25 cellular contexts compared by ENCODE assay signal in the genomic region with DNA sequence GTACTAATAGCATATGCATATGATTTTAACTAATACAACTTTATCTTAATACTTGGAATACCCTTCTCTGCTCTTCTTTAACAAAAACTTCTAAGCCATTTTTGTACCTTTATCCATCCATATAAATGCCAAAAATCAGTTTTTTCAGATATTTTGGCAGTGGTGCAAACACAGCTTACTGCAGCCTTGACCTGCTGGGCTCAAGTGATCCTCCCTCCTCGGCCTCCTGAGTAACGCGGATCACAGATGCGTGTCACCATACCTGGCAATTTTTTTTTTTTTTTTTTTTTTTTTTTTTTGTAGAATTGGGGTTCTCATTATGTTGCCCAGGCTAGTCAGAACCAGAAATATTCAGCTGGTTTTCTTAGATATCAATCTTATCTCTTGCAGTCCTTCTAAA. TPM values are rescaled to one million over a fixed set of nuclear protein-coding genes. Genes with fewer than 3 reads are reported as not detected.
DNase-seq lines count a peak whose midpoint lies in the region; ATAC-seq, FAIRE-seq and TF ChIP-seq lines count a peak whose summit lies in the region.
"Had no signal": no experiment of that assay in that cellular context is flagged by ENCODE, and none has a peak within 500 bp of the region (broad histone marks: within the 10 kb centered on the region; RNA-seq: fewer than 3 reads in every experiment).

No MANE protein-coding gene starts in this region.

- TF ChIP-seq CTCF in HepG2 (CRISPR knock-in tag; IDR thresholded peaks at IDR 0.05) (no peak), right lobe of liver (IDR thresholded peaks at IDR 0.05) (no peak), K562 (IDR thresholded peaks at IDR 0.05 in 2 of 3, conservative IDR thresholded peaks at IDR 0.05 in 1 of 3; ENCODE audit: insufficient read depth in 2 of 3, low read depth in 1 of 3, low read length in 3 of 3) (no peak), gastrocnemius medialis (IDR thresholded peaks at IDR 0.05 in 4 of 5, conservative IDR thresholded peaks at IDR 0.05 in 1 of 5) (no peak)
- TF ChIP-seq CTCF in CD8-positive, alpha-beta T cell (IDR thresholded peaks at IDR 0.05), result no peak

- ATAC-seq in HepG2, result no peak
- no peak for ATAC-seq in right lobe of liver
- no peak for ATAC-seq in K562
- no peak for ATAC-seq in gastrocnemius medialis
- no peak for ATAC-seq in GM18909 (IDR thresholded peaks at IDR 0.05; ENCODE audit: poor library complexity, unreplicated experiment)
- no peak for ATAC-seq in CD8-positive, alpha-beta T cell
- ATAC-seq: A549 had no signal

- POLR2A ChIA-PET in HepG2 (lab: Yijun Ruan, JAX) (no interaction called here), K562 (lab: Yijun Ruan, JAX) (no interaction called here)
- POLR2A ChIA-PET in CD8-positive, alpha-beta T cell (lab: Charles Lee), result no interaction called here

- H2AFZ ChIP-seq in HepG2 (ENCODE audit: low read length), result no peak overlapping the region
- no peak overlapping the region for H2AFZ ChIP-seq in K562 (ENCODE audit: low read depth, low read length)

- H3K4me1 Mint-ChIP-seq in CD8-positive, alpha-beta T cell (ENCODE audit: low read depth), result peaks cover 9% of the 10 kb centered on the region

- TF ChIP-seq POLR2A in HepG2 (IDR thresholded peaks at IDR 0.05; ENCODE audit: insufficient read depth in 1 of 2, low read depth in 2 of 2, low read length in 2 of 2) (no peak), right lobe of liver (IDR thresholded peaks at IDR 0.05) (no peak), K562 (conservative IDR thresholded peaks at IDR 0.05) (no peak), gastrocnemius medialis (IDR thresholded peaks at IDR 0.05) (no peak)

- CTCF ChIA-PET in HepG2 (lab: Yijun Ruan, JAX; ENCODE audit: low intra/inter-chr PET ratio, low total read pairs) (no interaction called here), K562 (lab: Yijun Ruan, JAX; ENCODE audit: low intra/inter-chr PET ratio) (no interaction called here)
- CTCF ChIA-PET in CD8-positive, alpha-beta T cell (lab: Charles Lee), result interaction anchor here (1.4 kb wide), 1 partner anchor 107 kb away, joined by 3 read pairs; no protein-coding TSS in a partner anchor

- peaks cover 5% of the 10 kb centered on the region for H3K36me3 Mint-ChIP-seq in CD8-positive, alpha-beta T cell

- intact Hi-C loops in HepG2 (cut with micrococcal nuclease; ENCODE audit: unreplicated experiment), result no loop called here
- intact Hi-C loops in right lobe of liver (cut with DNase I), result no loop called here
- intact Hi-C loops in K562 (cut with micrococcal nuclease), result no loop called here
- intact Hi-C loops in gastrocnemius medialis (cut with DNase I; ENCODE audit: low total_unique reads), result no loop called here
- intact Hi-C loops in CD8-positive, alpha-beta T cell (cut with DNase I, micrococcal nuclease), result no loop called here

- H3K4me1 ChIP-seq in HepG2 (ENCODE audit: insufficient read depth, low read length), result peaks cover 27% of the 10 kb centered on the region
- peaks cover 0 to 33% (median 15%) of the 10 kb centered on the region in 4 donors for H3K4me1 ChIP-seq in right lobe of liver
- H3K4me1 ChIP-seq in K562 (replicated peaks in 1 of 2; ENCODE audit: control insufficient read depth in 2 of 2, insufficient read depth in 2 of 2, low read length in 2 of 2), result peaks cover 15 to 38% of the 10 kb centered on the region in 2 experiments
- H3K4me1 ChIP-seq in gastrocnemius medialis, result peaks cover 68 to 74% of the 10 kb centered on the region in 2 donors
- no peaks in the 10 kb centered on the region for H3K4me1 ChIP-seq in CD8-positive, alpha-beta T cell (ENCODE audit: insufficient read depth, low read length)
- H3K4me1 ChIP-seq: BE2C had no signal

- peaks cover 3% of the 10 kb centered on the region for H3K9me1 ChIP-seq in K562 (ENCODE audit: control insufficient read depth, insufficient read depth, low read length)

- TF ChIP-seq RAD21 in HepG2 (CRISPR knock-in tag; IDR thresholded peaks at IDR 0.05) (no peak), K562 (CRISPR knock-in tag; conservative IDR thresholded peaks at IDR 0.05 in 1 of 2, IDR thresholded peaks at IDR 0.05 in 1 of 2) (no peak)

- no peak overlapping the region for H3K27ac Mint-ChIP-seq in CD8-positive, alpha-beta T cell
- H3K27ac Mint-ChIP-seq: CD4-positive, alpha-beta T cell had no signal

- TF ChIP-seq EP300 in HepG2 (IDR thresholded peaks at IDR 0.05; ENCODE audit: low read depth in 2 of 2, low read length in 2 of 2) (no peak), HepG2 (CRISPR knock-in tag; IDR thresholded peaks at IDR 0.05; ENCODE audit: borderline replicate concordance) (no peak), K562 (IDR thresholded peaks at IDR 0.05; ENCODE audit: low read length) (no peak)

- H3K9me3 ChIP-seq in HepG2 (ENCODE audit: low read length) (no peaks in the 10 kb centered on the region), right lobe of liver (no peaks in the 10 kb centered on the region), K562 (replicated peaks; ENCODE audit: control insufficient read depth, insufficient read depth, low read depth, low read length) (no peaks in the 10 kb centered on the region), gastrocnemius medialis (no peaks in the 10 kb centered on the region)
- H3K9me3 ChIP-seq in CD8-positive, alpha-beta T cell (ENCODE audit: low read length), result no peaks in the 10 kb centered on the region
- H3K9me3 ChIP-seq: A549; BE2C; BLaER1 treated with 17β-estradiol and CSF1 and Interleukin-3, amounts not matched to agents 10 nM and 100 nM had no signal

- in situ Hi-C loops in HepG2 (cut with HindIII; ENCODE audit: extremely low pct_ligation_motif_present, low pct_unique_long_range_greater_than_20kb) (no loop called here), K562 (cut with MboI) (no loop called here), gastrocnemius medialis (cut with MboI; ENCODE audit: low sequenced_read_pairs in 4 of 4) (no loop called here)

- H4K20me1 ChIP-seq in HepG2 (ENCODE audit: insufficient read depth, low read length) (peaks cover 3% of the 10 kb centered on the region; the same call in 1 of the 2 replicates), K562 (replicated peaks; ENCODE audit: control insufficient read depth, insufficient read depth, low read length) (no peaks in the 10 kb centered on the region)

- H3K27me3 ChIP-seq in HepG2 (ENCODE audit: control insufficient read depth in 1 of 2, insufficient read depth in 2 of 2, low read length in 2 of 2) (no peaks in the 10 kb centered on the region), right lobe of liver (no peaks in the 10 kb centered on the region), K562 (ENCODE audit: control insufficient read depth in 2 of 2, insufficient read depth in 2 of 2, low read length in 2 of 2) (no peaks in the 10 kb centered on the region), gastrocnemius medialis (no peaks in the 10 kb centered on the region)
- no peaks in the 10 kb centered on the region for H3K27me3 ChIP-seq in CD8-positive, alpha-beta T cell (ENCODE audit: insufficient read depth, low read length)
- H3K27me3 ChIP-seq: BE2C; BLaER1 treated with 17β-estradiol and CSF1 and Interleukin-3, amounts not matched to agents 10 nM and 100 nM had no signal

- DNase-seq in HepG2 (ENCODE audit: low spot score) (no peak), right lobe of liver (no peak), K562 (ENCODE audit: extremely low read depth in 1 of 4, low spot score in 3 of 4) (no peak), gastrocnemius medialis (no peak), HuH-7.5 (ENCODE audit: low spot score) (no peak)
- no peak for DNase-seq in CD8-positive, alpha-beta T cell
- DNase-seq: 8988T; ACHN; AML-193; BE2C; Calu3; CD4-positive, alpha-beta T cell; COR-L47; DMS53; DMS79 treated with DMSO at 0.1 percent for 48 hours; GF-D8; GOT3; H7; HCEC 1CT had no signal

- WGBS in HepG2 (ENCODE audit: low lambda C conversion rate), result over 99% methylated on average over 4 of the region's 4 CpGs
- WGBS in right lobe of liver (ENCODE audit: insufficient coverage, low coverage, low lambda C conversion rate, missing lambda C conversion rate), result 98% methylated on average over 4 of the region's 4 CpGs
- WGBS in K562 (ENCODE audit: insufficient coverage, low coverage, missing lambda C conversion rate), result 92% methylated on average over 4 of the region's 4 CpGs

- no peak overlapping the region for H3K27ac ChIP-seq in HepG2 (ENCODE audit: extremely low read length, insufficient read depth, low read length)
- no peak overlapping the region for H3K27ac ChIP-seq in right lobe of liver
- no peak overlapping the region for H3K27ac ChIP-seq in K562 (ENCODE audit: extremely low read depth, low read depth, low read length)
- peak overlapping the region; percentile 80 to 90 (median 88) for H3K27ac ChIP-seq in gastrocnemius medialis
- H3K27ac ChIP-seq in CD8-positive, alpha-beta T cell (ENCODE audit: low read depth, low read length), result no peak overlapping the region
- H3K27ac ChIP-seq: A549; BLaER1 treated with 17β-estradiol and CSF1 and Interleukin-3, amounts not matched to agents 10 nM and 100 nM had no signal

- no peaks in the 10 kb centered on the region for H3K27me3 Mint-ChIP-seq in CD8-positive, alpha-beta T cell (ENCODE audit: low read depth)
- H3K27me3 Mint-ChIP-seq: CD4-positive, alpha-beta T cell had no signal

- FAIRE-seq in HepG2 (lab: Jason Lieb, UNC) (no peak), K562 (lab: Jason Lieb, UNC) (no peak)
- FAIRE-seq: A549, GM12891, GM18507 had no signal

- H3K4me3 Mint-ChIP-seq in CD8-positive, alpha-beta T cell, result no peak overlapping the region
- H3K4me3 Mint-ChIP-seq: CD14-positive monocyte; CD4-positive, alpha-beta T cell had no signal

- H3K4me2 ChIP-seq in HepG2 (ENCODE audit: low read depth, low read length), result no peak overlapping the region
- H3K4me2 ChIP-seq in K562 (ENCODE audit: insufficient read depth, low read length), result no peak overlapping the region
- H3K4me2 ChIP-seq: A549 had no signal

- H3K36me3 ChIP-seq in HepG2 (replicated peaks in 1 of 2; ENCODE audit: control insufficient read depth in 1 of 2, insufficient read depth in 2 of 2, low read length in 2 of 2) (peaks cover 0 to 6% of the 10 kb centered on the region in 2 experiments; a peak in 2 of 5 replicates), right lobe of liver (no peaks in the 10 kb centered on the region), K562 (ENCODE audit: control insufficient read depth, insufficient read depth, low read length) (peaks cover 22% of the 10 kb centered on the region; the same call in 2 of the 3 replicates), gastrocnemius medialis (no peaks in the 10 kb centered on the region)
- H3K36me3 ChIP-seq in CD8-positive, alpha-beta T cell (ENCODE audit: insufficient read depth, low read length), result no peaks in the 10 kb centered on the region
- H3K36me3 ChIP-seq: BE2C had no signal

- H3K4me3 ChIP-seq in HepG2 (replicated peaks in 1 of 3; ENCODE audit: insufficient read depth in 1 of 3, low read depth in 2 of 3, low read length in 3 of 3) (no peak overlapping the region), right lobe of liver (no peak overlapping the region), K562 (no peak overlapping the region), gastrocnemius medialis (no peak overlapping the region)
- no peak overlapping the region for H3K4me3 ChIP-seq in CD8-positive, alpha-beta T cell (ENCODE audit: low read depth, low read length)
- H3K4me3 ChIP-seq: A549; BLaER1 treated with 17β-estradiol and CSF1 and Interleukin-3, amounts not matched to agents 10 nM and 100 nM had no signal

- H3K79me2 ChIP-seq in HepG2 (ENCODE audit: insufficient read depth, low read length) (peaks cover 4% of the 10 kb centered on the region), K562 (ENCODE audit: control insufficient read depth, insufficient read depth, low read length) (peaks cover 79% of the 10 kb centered on the region)

- no peaks in the 10 kb centered on the region for H3K9me3 Mint-ChIP-seq in CD8-positive, alpha-beta T cell
- H3K9me3 Mint-ChIP-seq: CD14-positive monocyte; CD4-positive, alpha-beta T cell had no signal

- BruUV-seq in HepG2 (replicated peaks; lab: Mats Ljungman, UMichigan), result no TSS peak
- BruUV-seq in K562 (replicated peaks; lab: Mats Ljungman, UMichigan), result no TSS peak

- no peak overlapping the region for H3K9ac ChIP-seq in HepG2 (ENCODE audit: insufficient read depth, low read depth, low read length)
- H3K9ac ChIP-seq in K562 (ENCODE audit: insufficient read depth in 1 of 2, low read depth in 2 of 2, low read length in 2 of 2), result no peak overlapping the region
- H3K9ac ChIP-seq: BLaER1 treated with 17β-estradiol and CSF1 and Interleukin-3, amounts not matched to agents 10 nM and 100 nM had no signal

RNA-seq across cellular contexts. Expression of gene SMIM29, which starts 54.1 kb away (rescaled TPM):
- 11.2 and 15.3 TPM in 2 replicates for total RNA-seq in HepG2 (2016; rRNA removed; fragmentation: Illumina TruSeq; extraction: Trizol)
- total RNA-seq in HepG2 (2016; cell fraction: cytosol; rRNA removed; fragmentation: Illumina TruSeq; extraction: Trizol; ENCODE audit: low read depth), result 78.6 and 81.3 TPM in 2 replicates
- 9.2 and 15.5 TPM in 2 replicates for total RNA-seq in HepG2 (2016; cell fraction: insoluble cytoplasmic fraction; rRNA removed; fragmentation: Illumina TruSeq; extraction: Trizol)
- 58.3 and 62.1 TPM in 2 replicates for total RNA-seq in HepG2 (2016; cell fraction: membrane; rRNA removed; fragmentation: Illumina TruSeq; extraction: Trizol)
- 7.2 and 10.1 TPM in 2 replicates for total RNA-seq in HepG2 (2016; cell fraction: nucleus; rRNA removed; fragmentation: Illumina TruSeq; extraction: Trizol)
- 8.8 and 11.9 TPM in 2 replicates for polyA plus RNA-seq in HepG2 (2011; rRNA removed)
- polyA plus RNA-seq in HepG2 (2011; cell fraction: cytosol; rRNA removed), result 9.0 and 13.2 TPM in 2 replicates
- polyA plus RNA-seq in HepG2 (2011; cell fraction: nucleus; rRNA removed), result 14.4 and 18.0 TPM in 2 replicates
- polyA plus RNA-seq in HepG2 (2012), result 3.4 and 5.5 TPM in 2 replicates
- polyA plus RNA-seq in HepG2 (2016; cell fraction: cytosol; fragmentation: Illumina TruSeq; extraction: Trizol; ENCODE audit: low read depth), result 91.0 and 94.0 TPM in 2 replicates
- 9.6 and 11.4 TPM in 2 replicates for polyA plus RNA-seq in HepG2 (2016; cell fraction: insoluble cytoplasmic fraction; fragmentation: Illumina TruSeq; extraction: Trizol; ENCODE audit: low read depth)
- 61.6 and 63.3 TPM in 2 replicates for polyA plus RNA-seq in HepG2 (2016; cell fraction: membrane; fragmentation: Illumina TruSeq; extraction: Trizol; ENCODE audit: low read depth)
- 13.3 and 16.8 TPM in 2 replicates for polyA plus RNA-seq in HepG2 (2016; cell fraction: nucleus; fragmentation: Illumina TruSeq; extraction: Trizol; ENCODE audit: insufficient read depth, low read depth)
- polyA minus RNA-seq in HepG2 (2011; rRNA and poly(A)+ RNA removed; ENCODE audit: low replicate concordance), result 13.5 and 15.5 TPM in 2 replicates
- 3.9 and 4.0 TPM in 2 replicates for polyA minus RNA-seq in HepG2 (2011; cell fraction: cytosol; rRNA and poly(A)+ RNA removed)
- 5.6 and 6.4 TPM in 2 replicates for polyA minus RNA-seq in HepG2 (2011; cell fraction: nucleus; rRNA and poly(A)+ RNA removed)
- total RNA-seq in right lobe of liver, result 10 to 100 TPM in 1 of 6 experiments, 1 to 10 TPM in 5; 5.0 to 13.4 (median 8.8) TPM
- 9.6 and 43.3 TPM in 2 replicates for total RNA-seq in K562 (2011; cell fraction: chromatin; rRNA removed; ENCODE audit: low replicate concordance)
- 62.9 and 65.8 TPM in 2 replicates for total RNA-seq in K562 (2011; cell fraction: nucleolus; rRNA removed)
- total RNA-seq in K562 (2011; cell fraction: nucleoplasm; rRNA removed), result 33.6 and 43.7 TPM in 2 replicates
- 31.8 and 42.1 TPM in 2 replicates for total RNA-seq in K562 (2014; rRNA removed)
- 4.6 and 6.5 TPM in 2 replicates for total RNA-seq in K562 (2014; rRNA removed; fragmentation: Illumina TruSeq; extraction: Trizol)
- total RNA-seq in K562 (2015; rRNA removed; fragmentation: Illumina TruSeq; extraction: Trizol), result 18.2 and 21.9 TPM in 2 replicates
- total RNA-seq in K562 (2021), result 30.1 and 35.5 TPM in 2 replicates
- 29.1 and 74.4 TPM in 2 replicates for polyA plus RNA-seq in K562 (2011; rRNA removed)
- polyA plus RNA-seq in K562 (2011; cell fraction: cytosol; rRNA removed), result 106 and 151 TPM in 2 replicates
- 87.3 and 88.9 TPM in 2 replicates for polyA plus RNA-seq in K562 (2011; cell fraction: nucleus; rRNA removed)
- 43.9 and 73.7 TPM in 2 replicates for polyA plus RNA-seq in K562 (2012)
- polyA plus RNA-seq in K562 (2014; fragmentation: Illumina TruSeq; extraction: Trizol), result 20.9 and 39.0 TPM in 2 replicates
- 10 to 100 TPM; 13.1 to 13.7 TPM for polyA plus RNA-seq in K562 (2014; fragmentation: Nextera tagmentation; extraction: Ambion mirVana)
- 34.9 and 36.7 TPM in 2 replicates for polyA plus RNA-seq in K562 (2014; rRNA removed)
- 10.5 and 14.6 TPM in 2 replicates for polyA minus RNA-seq in K562 (2011; rRNA and poly(A)+ RNA removed)
- 18.3 and 35.8 TPM in 2 replicates for polyA minus RNA-seq in K562 (2011; cell fraction: cytosol; rRNA and poly(A)+ RNA removed)
- polyA minus RNA-seq in K562 (2011; cell fraction: nucleus; rRNA and poly(A)+ RNA removed), result 43.4 and 63.9 TPM in 2 replicates
- 10 to 100 TPM; 21.4 to 39.5 (median 33.4) TPM for total RNA-seq in gastrocnemius medialis
- total RNA-seq in CD8-positive, alpha-beta T cell, result 10 to 100 TPM; 12.7 to 14.2 TPM

Comparison
In these comparisons a context has a peak if more than half of its experiments do, and no peak if none do; other contexts are left out.
1. H3K27ac ChIP-seq: peak in gastrocnemius medialis (4 of 4); none in HepG2 (single experiment), right lobe of liver (0 of 3), K562 (single experiment) and CD8-positive, alpha-beta T cell (single experiment).
2. Of the 241 proteins assayed by ChIP-seq in both HepG2 and K562: peak only in HepG2: none; only in K562: none; in both: ZBTB33; in neither: 240.